In genomic region chr10:5040781-5041470, GRCh38 we compare ENCODE assay signal across 16 cellular contexts. TPM values are rescaled to one million over a fixed set of nuclear protein-coding genes. Genes with fewer than 3 reads are reported as not detected.
A peak's percentile ranks its signal among the peaks of the same experiment; 100 is the strongest.
DNase-seq lines count a peak whose midpoint lies in the region; ATAC-seq and TF ChIP-seq lines count a peak whose summit lies in the region.
"Had no signal": no experiment of that assay in that cellular context is flagged by ENCODE, and none has a peak within 500 bp of the region (broad histone marks: within the 10 kb centered on the region; RNA-seq: fewer than 3 reads in every experiment).

No MANE protein-coding gene starts in this region.

- 45 to 47% (median 47%) methylated on average over 8 of the region's 8 CpGs for WGBS in psoas muscle, 3 donors
- WGBS in prostate gland: 32% methylated on average over 8 of the region's 8 CpGs

- no peaks in the 10 kb centered on the region for H3K4me1 ChIP-seq in psoas muscle
- H3K4me1 ChIP-seq in mucosa of descending colon (ENCODE audit: low read depth): peaks cover 38% of the 10 kb centered on the region
- no peaks in the 10 kb centered on the region for H3K4me1 ChIP-seq in prostate gland (replicated peaks)

- intact Hi-C loops in psoas muscle (cut with DNase I): no loop called here
- intact Hi-C loops in mucosa of descending colon (cut with DNase I, micrococcal nuclease): no loop called here
- intact Hi-C loops in prostate gland (cut with DNase I): loop anchor here (5.0 kb wide), 2 partner anchors 36 to 51 kb away; partner anchors contain the start of gene AKR1C3

- H3K9me3 ChIP-seq in psoas muscle: no peaks in the 10 kb centered on the region
- no peaks in the 10 kb centered on the region for H3K9me3 ChIP-seq in mucosa of descending colon
- H3K9me3 ChIP-seq in prostate gland: no peaks in the 10 kb centered on the region

- ATAC-seq in psoas muscle (no peak), mucosa of descending colon (no peak), HG03565 (IDR thresholded peaks at IDR 0.05; ENCODE audit: unreplicated experiment) (no peak)
- ATAC-seq: Panc1 had no signal

- H3K36me3 ChIP-seq in psoas muscle (ENCODE audit: insufficient read depth in 1 of 2, low read depth in 1 of 2) (no peaks in the 10 kb centered on the region), mucosa of descending colon (ENCODE audit: low read depth) (no peaks in the 10 kb centered on the region), prostate gland (no peaks in the 10 kb centered on the region)
- H3K36me3 ChIP-seq: cardiac muscle cell had no signal

- H3K27me3 ChIP-seq in psoas muscle (ENCODE audit: insufficient read depth in 3 of 3, low read length in 2 of 3) (no peaks in the 10 kb centered on the region), prostate gland (replicated peaks; ENCODE audit: insufficient read depth) (peaks cover 2% of the 10 kb centered on the region)
- H3K27me3 ChIP-seq: cardiac muscle cell had no signal

- H3K4me3 ChIP-seq in fibroblast of pulmonary artery (replicated peaks; ENCODE audit: low read depth, low read length) (no peak overlapping the region), psoas muscle (peak overlapping the region; percentile 28), mucosa of descending colon (no peak overlapping the region), prostate gland (no peak overlapping the region)
- H3K4me3 ChIP-seq: cardiac muscle cell had no signal

- DNase-seq in EH (ENCODE audit: low read depth): peak; percentile 27
- DNase-seq in RPMI7951 (ENCODE audit: low read depth): peak; percentile 71
- peak; percentile 31 for DNase-seq in fibroblast of pulmonary artery (ENCODE audit: low read depth)
- no peak for DNase-seq in psoas muscle
- no peak for DNase-seq in mucosa of descending colon
- no peak for DNase-seq in prostate gland (ENCODE audit: low spot score)
- DNase-seq in activated CD4-positive, alpha-beta T cell treated with anti-CD3 and anti-CD28 coated beads for 4 hours: no peak
- DNase-seq: activated CD4-positive, alpha-beta T cell treated with anti-CD3 and anti-CD28 coated beads, Interleukin-2, amount 50 U/mL, for 1 hour; C1 segment of cervical spinal cord; H9; hippocampal formation; midbrain; NCI-H2227 treated with DMSO at 0.1 percent for 48 hours had no signal

- no peak for TF ChIP-seq POLR2A in prostate gland (IDR thresholded peaks at IDR 0.05)

- H3K27ac ChIP-seq in psoas muscle (no peak overlapping the region), prostate gland (peak overlapping the region in 1 of 2 donors; percentile 0)
- H3K27ac ChIP-seq: cardiac muscle cell had no signal

- TF ChIP-seq CTCF in fibroblast of pulmonary artery (IDR thresholded peaks at IDR 0.05; ENCODE audit: low read length, missing control alignments) (no peak), psoas muscle (IDR thresholded peaks at IDR 0.05) (no peak), mucosa of descending colon (IDR thresholded peaks at IDR 0.05) (no peak), prostate gland (IDR thresholded peaks at IDR 0.05) (no peak)

RNA-seq across cellular contexts. Expression of gene AKR1C2, which starts 37.3 kb away (rescaled TPM):
- 17.9 and 24.8 TPM in 2 replicates for total RNA-seq in RPMI7951 (2014; rRNA removed; shearing (Covaris generic))
- total RNA-seq in psoas muscle (100 to 1,000 TPM in 2 of 4 donors, 10 to 100 TPM in 2; 38.7 to 982 (median 119) TPM), mucosa of descending colon (10 to 100 TPM; 19.5 to 39.7 (median 20.0) TPM), prostate gland (1 to 10 TPM; 6.4 to 8.2 TPM)
- 1,000 to 10,000 TPM in 1 of 3 donors, 100 to 1,000 TPM in 2; 124 to 2,054 (median 400) TPM for polyA plus RNA-seq in psoas muscle

RNA-seq across cellular contexts. Expression of gene AKR1C3, which starts 53.3 kb away (rescaled TPM):
- 88.1 and 95.2 TPM in 2 replicates for total RNA-seq in RPMI7951 (2014; rRNA removed; shearing (Covaris generic))
- total RNA-seq in psoas muscle (1,000 to 10,000 TPM in 1 of 4 donors, 10 to 100 TPM in 3; 20.6 to 1,247 (median 39.8) TPM), mucosa of descending colon (100 to 1,000 TPM; 110 to 384 (median 308) TPM), prostate gland (10 to 100 TPM in 1 of 2 donors, 1 to 10 TPM in 1; 6.5 to 12.8 TPM)
- polyA plus RNA-seq in psoas muscle: 100 to 1,000 TPM in 1 of 3 donors, 10 to 100 TPM in 2; 16.6 to 365 (median 33.7) TPM

Comparison
In these comparisons a context has a peak if more than half of its experiments do, and no peak if none do; other contexts are left out.
1. DNase-seq: peak in EH (single experiment), RPMI7951 (single experiment) and fibroblast of pulmonary artery (single experiment); none in psoas muscle (0 of 2), mucosa of descending colon (0 of 3), prostate gland (single experiment) and activated CD4-positive, alpha-beta T cell treated with anti-CD3 and anti-CD28 coated beads for 4 hours (0 of 2).